ENCODE assay signal across 33 cellular contexts in genomic region chr16:746637-747036, GRCh38. TPM values are rescaled to one million over a fixed set of nuclear protein-coding genes. Genes with fewer than 3 reads are reported as not detected.
"Had no signal": no experiment of that assay in that cellular context is flagged by ENCODE, and none has a peak within 500 bp of the region (broad histone marks: within the 10 kb centered on the region; RNA-seq: fewer than 3 reads in every experiment).

No MANE protein-coding gene starts in this region.

- H3K9me3 ChIP-seq: ascending aorta, breast epithelium had no signal

- H3K27me3 ChIP-seq: ascending aorta, breast epithelium had no signal

- DNase-seq: activated CD4-positive, alpha-beta memory T cell treated with anti-CD3 and anti-CD28 coated beads, Interleukin-2, amount 10 ng/mL, durations not matched to agents 7 days and 5 days; activated CD4-positive, alpha-beta T cell treated with anti-CD3 and anti-CD28 coated beads for 1 hour; activated CD4-positive, alpha-beta T cell treated with anti-CD3 and anti-CD28 coated beads for 36 hours; activated CD4-positive, alpha-beta T cell treated with anti-CD3 and anti-CD28 coated beads for 48 hours; activated CD4-positive, alpha-beta T cell treated with anti-CD3 and anti-CD28 coated beads, Interleukin-2, amount 10 ng/mL, durations not matched to agents 7 days and 5 days; activated CD4-positive, alpha-beta T cell treated with anti-CD3 and anti-CD28 coated beads, Interleukin-2, amount 50 U/mL, for 48 hours; activated CD4-positive, CD25-positive, alpha-beta regulatory T cell; activated CD8-positive, alpha-beta memory T cell treated with anti-CD3 and anti-CD28 coated beads for 24 hours; activated CD8-positive, alpha-beta memory T cell treated with anti-CD3 and anti-CD28 coated beads, Interleukin-2, amount 10 ng/mL, durations not matched to agents 7 days and 5 days; activated CD8-positive, alpha-beta memory T cell treated with anti-CD3 and anti-CD28 coated beads, Interleukin-2, amount 50 U/mL, for 48 hours; activated CD8-positive, alpha-beta T cell treated with anti-CD3 and anti-CD28 coated beads, Interleukin-2, amount 10 ng/mL, durations not matched to agents 7 days and 5 days; activated effector memory CD4-positive, alpha-beta T cell treated with Interleukin-2 at 50 U/mL for 16 hours; activated gamma-delta T cell; activated naive CD4-positive, alpha-beta T cell treated with anti-CD3 and anti-CD28 coated beads, Interleukin-2, amount 10 ng/mL, durations not matched to agents 7 days and 5 days; activated naive CD4-positive, alpha-beta T cell treated with Interleukin-2 at 50 U/mL for 16 hours; activated naive CD8-positive, alpha-beta T cell treated with anti-CD3 and anti-CD28 coated beads, Interleukin-2, amount 10 ng/mL, durations not matched to agents 7 days and 5 days; activated naive CD8-positive, alpha-beta T cell treated with anti-CD3 and anti-CD28 coated beads, Interleukin-2, amount 50 U/mL, for 24 hours; activated T-cell treated with anti-CD3 and anti-CD28 coated beads, Interleukin-2, amount 50 U/mL, for 24 hours; activated T-cell treated with anti-CD3 and anti-CD28 coated beads, Interleukin-2, amount 50 U/mL, for 48 hours; amygdala; anterior cingulate cortex; central memory CD4-positive, alpha-beta T cell; SW 1271; T-helper 1 cell; T-helper 2 cell; T-helper 9 cell had no signal

- H3K4me1 ChIP-seq: ascending aorta had no signal

- ATAC-seq: activated CD4-positive, alpha-beta T cell treated with anti-CD3 and anti-CD28 coated beads for 36 hours; activated CD4-positive, CD25-positive, alpha-beta regulatory T cell treated with anti-CD3 and anti-CD28 coated beads, Interleukin-2, amount 50 U/mL, for 24 hours; activated CD8-positive, alpha-beta memory T cell treated with anti-CD3 and anti-CD28 coated beads, Interleukin-2, amount 10 ng/mL, durations not matched to agents 7 days and 5 days; activated CD8-positive, alpha-beta T cell treated with anti-CD3 and anti-CD28 coated beads, Interleukin-2, amount 10 ng/mL, durations not matched to agents 7 days and 5 days; activated naive CD8-positive, alpha-beta T cell treated with anti-CD3 and anti-CD28 coated beads, Interleukin-2, amount 50 U/mL, for 24 hours; WTC11 had no signal

- H3K27ac ChIP-seq: ascending aorta, breast epithelium, VCaP had no signal

- H3K36me3 ChIP-seq: ascending aorta, breast epithelium had no signal

- H3K4me3 ChIP-seq: ascending aorta, breast epithelium had no signal

RNA-seq across cellular contexts. Expression of gene MSLN, which starts 13.9 kb away (rescaled TPM):
- total RNA-seq: activated CD4-positive, alpha-beta memory T cell treated with anti-CD3 and anti-CD28 coated beads, Interleukin-2, amount 10 ng/mL, durations not matched to agents 7 days and 5 days; activated CD4-positive, alpha-beta T cell treated with anti-CD3 and anti-CD28 coated beads for 36 hours; activated CD4-positive, alpha-beta T cell treated with anti-CD3 and anti-CD28 coated beads, Interleukin-2, amount 10 ng/mL, durations not matched to agents 7 days and 5 days; activated CD8-positive, alpha-beta memory T cell treated with anti-CD3 and anti-CD28 coated beads, Interleukin-2, amount 10 ng/mL, durations not matched to agents 7 days and 5 days; activated CD8-positive, alpha-beta T cell treated with anti-CD3 and anti-CD28 coated beads, Interleukin-2, amount 10 ng/mL, durations not matched to agents 7 days and 5 days; activated naive CD8-positive, alpha-beta T cell treated with anti-CD3 and anti-CD28 coated beads, Interleukin-2, amount 10 ng/mL, durations not matched to agents 7 days and 5 days; activated T-helper 2 cell treated with anti-CD3 and anti-CD28 coated beads, Interferon-gamma antibody, Interleukin-2, Interleukin-4, amounts not matched to agents 10 μg/mL and 5 μg/mL and 100 μg/mL, durations not matched to agents 14 hours and 24 hours and 36 hours; cardiac septum had no signal
